ENCODE assay signal across 25 cellular contexts in the genomic region with DNA sequence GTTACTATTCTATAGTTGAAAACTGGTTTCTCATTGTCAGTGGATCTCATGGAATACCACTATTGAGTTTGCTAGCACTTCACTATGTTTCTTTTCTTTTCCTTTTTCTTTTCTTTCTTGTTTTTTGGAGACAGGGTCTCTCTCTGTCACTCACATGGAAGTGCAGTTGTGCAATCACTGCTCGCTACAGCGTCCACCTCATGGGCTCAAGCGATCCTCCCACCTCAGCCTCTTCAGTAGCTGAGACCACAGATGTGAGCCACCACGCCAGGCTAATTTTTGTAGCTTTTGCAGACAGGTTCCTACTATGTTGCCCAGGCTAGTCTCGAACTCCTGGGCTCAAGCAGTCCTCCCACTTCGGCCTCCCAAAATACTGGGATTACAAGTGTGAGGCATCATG.
"Had no signal": no experiment of that assay in that cellular context is flagged by ENCODE, and none has a peak within 500 bp of the region (broad histone marks: within the 10 kb centered on the region; RNA-seq: fewer than 3 reads in every experiment).

No MANE protein-coding gene starts in this region.

- H3K27ac Mint-ChIP-seq: naive thymus-derived CD8-positive, alpha-beta T cell; nephron; stimulated activated effector memory CD8-positive, alpha-beta T cell treated with anti-CD3 and anti-CD28 coated beads, Interleukin-12 subunit alpha, Interleukin-12 subunit beta, amount 100 ng/mL, for 72 hours; stimulated activated naive CD8-positive, alpha-beta T cell treated with anti-CD3 and anti-CD28 coated beads, Interleukin-15, Interleukin-2, amounts not matched to agents 100 ng/mL and 50 ng/mL, for 24 hours; type B pancreatic cell had no signal

- H3K27ac ChIP-seq: left lung, lower lobe of right lung, ovary, prostate gland, sigmoid colon, spleen, suprapubic skin, thoracic aorta, tibial artery, uterus had no signal

- DNase-seq: hippocampal formation; kidney glomerular epithelial cell; left colon; left lung; lower lobe of right lung; mammary epithelial cell; mesenchymal stem cell; naive thymus-derived CD8-positive, alpha-beta T cell; ovary; retina; right cardiac atrium; sigmoid colon; small intestine; spleen; stimulated activated CD4-positive, alpha-beta T cell treated with anti-CD3 and anti-CD28 coated beads, Interleukin-4, amount 100 ng/mL, for 24 hours; stimulated activated naive CD4-positive, alpha-beta T cell; tibial artery; uterus had no signal

- H3K4me1 ChIP-seq: lower lobe of right lung, prostate gland, sigmoid colon, suprapubic skin, tibial artery, uterus had no signal

- H3K27me3 ChIP-seq: left lung, ovary, sigmoid colon, spleen, suprapubic skin, tibial artery, uterus had no signal

- H3K36me3 Mint-ChIP-seq: naive thymus-derived CD8-positive, alpha-beta T cell; stimulated activated effector memory CD8-positive, alpha-beta T cell treated with anti-CD3 and anti-CD28 coated beads, Interleukin-12 subunit alpha, Interleukin-12 subunit beta, amount 100 ng/mL, for 72 hours had no signal

- H3K9me3 Mint-ChIP-seq: naive thymus-derived CD8-positive, alpha-beta T cell; stimulated activated effector memory CD8-positive, alpha-beta T cell treated with anti-CD3 and anti-CD28 coated beads, Interleukin-12 subunit alpha, Interleukin-12 subunit beta, amount 100 ng/mL, for 72 hours; stimulated activated naive CD8-positive, alpha-beta T cell treated with anti-CD3 and anti-CD28 coated beads, Interleukin-15, Interleukin-2, amounts not matched to agents 100 ng/mL and 50 ng/mL, for 24 hours had no signal

- H3K36me3 ChIP-seq: left lung, lower lobe of right lung, ovary, prostate gland, sigmoid colon, spleen, suprapubic skin, thoracic aorta, tibial artery, uterus had no signal

- H3K27me3 Mint-ChIP-seq: stimulated activated naive CD8-positive, alpha-beta T cell treated with anti-CD3 and anti-CD28 coated beads, Interleukin-15, Interleukin-2, amounts not matched to agents 100 ng/mL and 50 ng/mL, for 24 hours; type B pancreatic cell had no signal

- H3K4me3 Mint-ChIP-seq: naive thymus-derived CD8-positive, alpha-beta T cell; nephron; stimulated activated effector memory CD8-positive, alpha-beta T cell treated with anti-CD3 and anti-CD28 coated beads, Interleukin-12 subunit alpha, Interleukin-12 subunit beta, amount 100 ng/mL, for 72 hours; stimulated activated naive CD8-positive, alpha-beta T cell treated with anti-CD3 and anti-CD28 coated beads, Interleukin-15, Interleukin-2, amounts not matched to agents 100 ng/mL and 50 ng/mL, for 24 hours; type B pancreatic cell had no signal

- H3K4me1 Mint-ChIP-seq: naive thymus-derived CD8-positive, alpha-beta T cell; stimulated activated effector memory CD8-positive, alpha-beta T cell treated with anti-CD3 and anti-CD28 coated beads, Interleukin-12 subunit alpha, Interleukin-12 subunit beta, amount 100 ng/mL, for 72 hours had no signal

- H3K4me3 ChIP-seq: left lung, lower lobe of right lung, ovary, prostate gland, sigmoid colon, spleen, suprapubic skin, thoracic aorta, tibial artery, uterus had no signal

- H3K9me3 ChIP-seq: left lung, lower lobe of right lung, ovary, prostate gland, sigmoid colon, spleen, suprapubic skin, thoracic aorta, tibial artery, uterus had no signal
